1 cellular context compared by ENCODE assay signal in genomic region chr22:36375071-36375980, GRCh38.
A peak's percentile ranks its signal among the peaks of the same experiment; 100 is the strongest.
TF ChIP-seq lines count a peak whose summit lies in the region.

No MANE protein-coding gene starts in this region.

TF ChIP-seq in H1, 55 proteins besides CTCF, POLR2A, EP300 and RAD21:
- no peak for TF ChIP-seq SIN3A (conservative IDR thresholded peaks at IDR 0.05 in 1 of 2, IDR thresholded peaks at IDR 0.05 in 1 of 2; ENCODE audit: low read depth in 1 of 2, low read length in 2 of 2)
- 0 out of 2 replicates have a peak, but pooled peaks have one; percentile 33 for TF ChIP-seq POLR2AphosphoS5 (IDR thresholded peaks at IDR 0.05; ENCODE audit: low read depth, low read length)
